14 cellular contexts compared by ENCODE assay signal in genomic region chr2:46925444-46926351, GRCh38.
"Had no signal": no experiment of that assay in that cellular context is flagged by ENCODE, and none has a peak within 500 bp of the region (broad histone marks: within the 10 kb centered on the region; RNA-seq: fewer than 3 reads in every experiment).

No MANE protein-coding gene starts in this region.

- H3K27ac ChIP-seq: brain microvascular endothelial cell, spleen, upper lobe of right lung had no signal

- H3K36me3 ChIP-seq: brain microvascular endothelial cell, upper lobe of right lung had no signal

- H3K27me3 ChIP-seq: brain microvascular endothelial cell, spleen, upper lobe of right lung had no signal

- DNase-seq: activated naive CD8-positive, alpha-beta T cell treated with anti-CD3 and anti-CD28 coated beads for 36 hours; brain microvascular endothelial cell; cerebellar nuclear complex; effector memory CD4-positive, alpha-beta T cell; hippocampal formation; spleen; stimulated activated naive CD8-positive, alpha-beta T cell treated with anti-CD3 and anti-CD28 coated beads, Interleukin-15, amount 100 ng/mL, for 72 hours; upper lobe of right lung had no signal

- H3K27me3 Mint-ChIP-seq: activated naive CD8-positive, alpha-beta T cell treated with anti-CD3 and anti-CD28 coated beads for 36 hours; stimulated activated naive CD8-positive, alpha-beta T cell treated with anti-CD3 and anti-CD28 coated beads, Interleukin-15, amount 100 ng/mL, for 72 hours had no signal

- H3K9me3 ChIP-seq: upper lobe of right lung had no signal

- H3K4me1 Mint-ChIP-seq: mesothelial cell of epicardium, neural crest cell had no signal

- H3K4me3 Mint-ChIP-seq: activated naive CD8-positive, alpha-beta T cell treated with anti-CD3 and anti-CD28 coated beads for 36 hours; activated T-helper 1 cell treated with anti-CD3 and anti-CD28 coated beads, Interleukin-12 subunit alpha, Interleukin-12 subunit beta, Interleukin-2, Interleukin-4 antibody, amounts not matched to agents 30 ng/mL and 10 ng/mL and 1 ng/mL, durations not matched to agents 14 hours and 24 hours and 36 hours; mesothelial cell of epicardium; neural crest cell; stimulated activated naive CD8-positive, alpha-beta T cell treated with anti-CD3 and anti-CD28 coated beads, Interleukin-15, amount 100 ng/mL, for 72 hours; T-helper 2 cell treated with Interferon-gamma antibody and Interleukin-4, amounts not matched to agents 5 μg/mL and 100 μg/mL, for 36 hours had no signal

- ATAC-seq: activated CD4-positive, CD25-positive, alpha-beta regulatory T cell treated with anti-CD3 and anti-CD28 coated beads, Interleukin-2, amount 50 U/mL, for 24 hours; sciatic nerve; stimulated activated naive CD8-positive, alpha-beta T cell treated with anti-CD3 and anti-CD28 coated beads, Interleukin-15, amount 100 ng/mL, for 72 hours; upper lobe of right lung had no signal

- H3K4me3 ChIP-seq: spleen, upper lobe of right lung had no signal

- H3K27ac Mint-ChIP-seq: activated naive CD8-positive, alpha-beta T cell treated with anti-CD3 and anti-CD28 coated beads for 36 hours; activated T-helper 1 cell treated with anti-CD3 and anti-CD28 coated beads, Interleukin-12 subunit alpha, Interleukin-12 subunit beta, Interleukin-2, Interleukin-4 antibody, amounts not matched to agents 30 ng/mL and 10 ng/mL and 1 ng/mL, durations not matched to agents 14 hours and 24 hours and 36 hours; mesothelial cell of epicardium; stimulated activated naive CD8-positive, alpha-beta T cell treated with anti-CD3 and anti-CD28 coated beads, Interleukin-15, amount 100 ng/mL, for 72 hours; T-helper 2 cell treated with Interferon-gamma antibody and Interleukin-4, amounts not matched to agents 5 μg/mL and 100 μg/mL, for 36 hours had no signal

- H3K4me1 ChIP-seq: spleen, upper lobe of right lung had no signal
